Comparison of ENCODE assay signal across 11 cellular contexts in genomic region chr2:191748050-191748449, GRCh38.
DNase-seq lines count a peak whose midpoint lies in the region; ATAC-seq and TF ChIP-seq lines count a peak whose summit lies in the region.
"Had no signal": no experiment of that assay in that cellular context is flagged by ENCODE, and none has a peak within 500 bp of the region (broad histone marks: within the 10 kb centered on the region; RNA-seq: fewer than 3 reads in every experiment).

No MANE protein-coding gene starts in this region.

- H3K4me2 ChIP-seq in hepatocyte: no peak overlapping the region

- CTCF ChIA-PET in CD4-positive, alpha-beta memory T cell (lab: Charles Lee; ENCODE audit: partially characterized antibody): interaction anchor here (1.1 to 2.6 kb wide), 2 partner anchors 10 kb away, joined by 5 to 12 read pairs; no protein-coding TSS in a partner anchor

- no peak for TF ChIP-seq CTCF in ascending aorta (IDR thresholded peaks at IDR 0.05)
- no peak for TF ChIP-seq CTCF in hepatocyte (IDR thresholded peaks at IDR 0.05; ENCODE audit: poor library complexity)

- no peaks in the 10 kb centered on the region for H3K9me3 ChIP-seq in CD4-positive, alpha-beta memory T cell (ENCODE audit: control insufficient read depth in 1 of 2, low read length in 2 of 2)
- no peaks in the 10 kb centered on the region for H3K9me3 ChIP-seq in ascending aorta
- no peaks in the 10 kb centered on the region for H3K9me3 ChIP-seq in hepatocyte (ENCODE audit: low read depth)

- H3K27me3 ChIP-seq in CD4-positive, alpha-beta memory T cell (ENCODE audit: insufficient read depth, low read length): no peaks in the 10 kb centered on the region
- H3K27me3 ChIP-seq in ascending aorta (no peaks in the 10 kb centered on the region), hepatocyte (no peaks in the 10 kb centered on the region)

- H3K27ac Mint-ChIP-seq in CD4-positive, alpha-beta memory T cell: no peak overlapping the region
- H3K27ac Mint-ChIP-seq: WTC11 had no signal

- WGBS in hepatocyte (ENCODE audit: low lambda C conversion rate, missing lambda C conversion rate): 78% methylated on average over 3 of the region's 3 CpGs

- no peak overlapping the region for H2AFZ ChIP-seq in hepatocyte

- peaks cover 7 to 13% of the 10 kb centered on the region in 2 donors for H3K27me3 Mint-ChIP-seq in CD4-positive, alpha-beta memory T cell
- H3K27me3 Mint-ChIP-seq: brain had no signal

- H3K4me1 ChIP-seq in CD4-positive, alpha-beta memory T cell (ENCODE audit: insufficient read depth, low read length): no peaks in the 10 kb centered on the region
- H3K4me1 ChIP-seq in ascending aorta: no peaks in the 10 kb centered on the region
- H3K4me1 ChIP-seq in hepatocyte (ENCODE audit: insufficient read depth): no peaks in the 10 kb centered on the region

- H3K4me1 Mint-ChIP-seq in CD4-positive, alpha-beta memory T cell: no peaks in the 10 kb centered on the region
- H3K4me1 Mint-ChIP-seq: brain had no signal

- H3K4me3 ChIP-seq in CD4-positive, alpha-beta memory T cell (ENCODE audit: low read length in 2 of 2): no peak overlapping the region
- no peak overlapping the region for H3K4me3 ChIP-seq in ascending aorta
- no peak overlapping the region for H3K4me3 ChIP-seq in hepatocyte

- intact Hi-C loops in CD4-positive, alpha-beta memory T cell (cut with micrococcal nuclease): no loop called here
- intact Hi-C loops in ascending aorta (cut with DNase I): no loop called here

- POLR2A ChIA-PET in CD4-positive, alpha-beta memory T cell (lab: Charles Lee; ENCODE audit: partially characterized antibody): no interaction called here

- H3K79me2 ChIP-seq in hepatocyte: no peaks in the 10 kb centered on the region

- H3K36me3 ChIP-seq in CD4-positive, alpha-beta memory T cell (ENCODE audit: insufficient read depth, low read length): no peaks in the 10 kb centered on the region
- H3K36me3 ChIP-seq in ascending aorta (no peaks in the 10 kb centered on the region), hepatocyte (replicated peaks; ENCODE audit: insufficient read depth, low read depth) (no peaks in the 10 kb centered on the region)

- no peak overlapping the region for H3K27ac ChIP-seq in CD4-positive, alpha-beta memory T cell (ENCODE audit: low read depth, low read length)
- no peak overlapping the region for H3K27ac ChIP-seq in ascending aorta
- H3K27ac ChIP-seq in hepatocyte: no peak overlapping the region
- H3K27ac ChIP-seq: C4-2B had no signal

- DNase-seq in EL (peak; percentile 73), astrocyte of the hippocampus (ENCODE audit: low read depth, low spot score) (peak; percentile 75), ascending aorta (ENCODE audit: low spot score in 2 of 2) (no peak), dermis blood vessel endothelial cell (no peak), hepatocyte (ENCODE audit: low spot score) (no peak)
- no peak for DNase-seq in CD4-positive, alpha-beta memory T cell

- H4K20me1 ChIP-seq in hepatocyte (ENCODE audit: insufficient read depth, poor library complexity, severe bottlenecking): no peaks in the 10 kb centered on the region

- H3K9me2 ChIP-seq in hepatocyte (replicated peaks; ENCODE audit: insufficient read depth): no peaks in the 10 kb centered on the region

- ATAC-seq in GM19395 (IDR thresholded peaks at IDR 0.05; ENCODE audit: unreplicated experiment): peak; percentile 46
- ATAC-seq in HG03025 (IDR thresholded peaks at IDR 0.05; ENCODE audit: low FRiP score, unreplicated experiment): peak; percentile 21
- ATAC-seq: WTC11 had no signal

- H3K4me3 Mint-ChIP-seq in CD4-positive, alpha-beta memory T cell: no peak overlapping the region
- H3K4me3 Mint-ChIP-seq: brain, WTC11 had no signal

- H3K9me3 Mint-ChIP-seq in CD4-positive, alpha-beta memory T cell: no peaks in the 10 kb centered on the region

- H3K36me3 Mint-ChIP-seq in CD4-positive, alpha-beta memory T cell: no peaks in the 10 kb centered on the region
- H3K36me3 Mint-ChIP-seq: brain had no signal

Comparison
In these comparisons a context has a peak if more than half of its experiments do, and no peak if none do; other contexts are left out.
1. DNase-seq: peak in EL (single experiment) and astrocyte of the hippocampus (single experiment); none in CD4-positive, alpha-beta memory T cell (0 of 5), ascending aorta (0 of 2), dermis blood vessel endothelial cell (single experiment) and hepatocyte (single experiment).